11 cellular contexts compared by ENCODE assay signal in the genomic region with DNA sequence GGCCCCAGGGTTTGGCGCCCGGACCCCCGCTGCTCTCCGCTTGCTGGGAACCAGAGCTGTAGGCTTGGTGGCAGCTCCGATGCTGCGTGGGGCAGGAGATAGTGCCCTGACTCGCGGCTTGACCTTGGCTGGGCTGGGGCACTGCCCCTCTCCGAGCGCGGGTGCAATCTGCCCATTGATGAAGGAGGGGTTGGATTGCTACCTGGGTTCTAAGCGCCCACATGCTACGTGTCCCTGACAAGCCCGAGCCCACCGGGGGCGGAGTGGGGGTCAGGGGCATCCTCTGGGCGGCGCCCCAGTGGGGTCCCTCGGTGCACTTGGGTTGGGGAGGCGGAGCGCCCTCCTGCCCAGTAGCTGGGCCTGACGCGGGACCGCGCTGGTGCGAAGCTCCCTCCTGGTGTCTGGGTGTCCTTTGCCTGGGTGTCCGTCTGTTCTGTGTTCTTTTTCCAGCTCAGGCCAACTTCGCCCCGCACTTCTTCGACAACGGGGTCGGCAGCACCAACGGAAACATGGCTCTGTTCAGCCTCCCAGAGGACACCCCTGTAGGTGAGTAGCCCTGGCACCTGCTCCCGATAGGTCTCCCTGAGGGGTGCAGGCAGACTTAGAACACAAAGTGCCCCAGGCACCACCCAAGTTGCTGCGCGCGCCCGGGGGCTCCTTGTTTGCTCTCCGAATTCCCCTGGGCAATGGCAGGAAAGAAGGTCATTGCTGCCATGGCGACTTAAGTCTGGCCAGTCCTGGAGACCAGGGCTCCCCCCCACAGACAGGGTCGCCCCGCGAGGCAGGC. TPM values are rescaled to one million over a fixed set of nuclear protein-coding genes. Genes with fewer than 3 reads are reported as not detected.
DNase-seq lines count a peak whose midpoint lies in the region; ATAC-seq, FAIRE-seq and TF ChIP-seq lines count a peak whose summit lies in the region.
"Had no signal": no experiment of that assay in that cellular context is flagged by ENCODE, and none has a peak within 500 bp of the region (broad histone marks: within the 10 kb centered on the region; RNA-seq: fewer than 3 reads in every experiment).

No MANE protein-coding gene starts in this region.

- peak overlapping the region; percentile 53 for H3K4me3 Mint-ChIP-seq in activated T-cell treated with anti-CD3 and anti-CD28 coated beads, Interleukin-2, amount 50 U/mL, for 24 hours

- peak overlapping the region; percentile 76 for H3K4me2 ChIP-seq in keratinocyte (ENCODE audit: control insufficient read depth, extremely low read depth, insufficient read depth, low read depth, low read length)

- TF ChIP-seq CTCF in WERI-Rb-1 (IDR thresholded peaks at IDR 0.05; ENCODE audit: low read depth, low read length) = no peak
- TF ChIP-seq CTCF in keratinocyte (optimal IDR thresholded peaks at IDR 0.05 in 1 of 3, IDR thresholded peaks at IDR 0.05 in 1 of 3, conservative IDR thresholded peaks at IDR 0.05 in 1 of 3; ENCODE audit: extremely low read depth in 1 of 3, insufficient read depth in 2 of 3, low read length in 3 of 3) = no peak

- no peak overlapping the region for H3K27ac Mint-ChIP-seq in activated T-cell treated with anti-CD3 and anti-CD28 coated beads, Interleukin-2, amount 50 U/mL, for 24 hours

- peak overlapping the region; percentile 79 for H3K27ac ChIP-seq in WERI-Rb-1
- no peak overlapping the region for H3K27ac ChIP-seq in keratinocyte (ENCODE audit: control insufficient read depth, insufficient read depth, low read length)
- H3K27ac ChIP-seq in stomach smooth muscle (ENCODE audit: low read length) = no peak overlapping the region
- H3K27ac ChIP-seq: C4-2B had no signal

- DNase-seq in activated T-cell treated with anti-CD3 and anti-CD28 coated beads, Interleukin-2, amount 50 U/mL, for 24 hours = no peak
- no peak for DNase-seq in activated T-cell treated with anti-CD3 and anti-CD28 coated beads, Interleukin-2, amount 50 U/mL, for 1 hour
- DNase-seq in WERI-Rb-1 (no peak), keratinocyte (ENCODE audit: low read depth, low spot score) (no peak), cortex of kidney (lab: John Stamatoyannopoulos, UW) (no peak)
- no peak for DNase-seq in effector CD4-positive, alpha-beta T cell
- DNase-seq: Kasumi-1; stimulated activated naive CD4-positive, alpha-beta T cell treated with Interleukin-2 at 50 U/mL for 16 hours had no signal

- peaks cover 36% of the 10 kb centered on the region for H3K27me3 Mint-ChIP-seq in activated T-cell treated with anti-CD3 and anti-CD28 coated beads, Interleukin-2, amount 50 U/mL, for 24 hours

- H3K79me2 ChIP-seq in keratinocyte (ENCODE audit: control insufficient read depth, insufficient read depth, low read length) = no peaks in the 10 kb centered on the region

- no peak for ATAC-seq in GM21737 (IDR thresholded peaks at IDR 0.05; ENCODE audit: unreplicated experiment)

- dilution Hi-C loops in keratinocyte (cut with MboI; ENCODE audit: extremely low pct_ligation_motif_present, low sequenced_read_pairs) = no loop called here

- FAIRE-seq in keratinocyte (lab: Jason Lieb, UNC) = no peak

- H3K27me3 ChIP-seq in WERI-Rb-1 (ENCODE audit: insufficient read depth, low read depth, severe bottlenecking) = no peaks in the 10 kb centered on the region
- H3K27me3 ChIP-seq in keratinocyte (ENCODE audit: control insufficient read depth, extremely low read depth, insufficient read depth, low read length) = peaks cover 52% of the 10 kb centered on the region
- peaks cover 28 to 34% of the 10 kb centered on the region in 2 donors for H3K27me3 ChIP-seq in stomach smooth muscle (ENCODE audit: control insufficient read depth in 1 of 2, insufficient read depth in 2 of 2, low read length in 2 of 2)

- no peak overlapping the region for H2AFZ ChIP-seq in keratinocyte (ENCODE audit: control insufficient read depth, low read length)

- H3K9ac ChIP-seq in keratinocyte (ENCODE audit: control insufficient read depth, extremely low read depth, insufficient read depth, low read length) = no peak overlapping the region
- H3K9ac ChIP-seq in stomach smooth muscle (ENCODE audit: low read length in 2 of 2) = no peak overlapping the region

- H3K36me3 ChIP-seq in WERI-Rb-1 (peaks cover 38% of the 10 kb centered on the region), keratinocyte (ENCODE audit: control insufficient read depth in 2 of 2, extremely low read depth in 1 of 2, insufficient read depth in 2 of 2, low read length in 2 of 2) (no peaks in the 10 kb centered on the region), stomach smooth muscle (ENCODE audit: control insufficient read depth in 2 of 2, insufficient read depth in 2 of 2, low read length in 2 of 2) (no peaks in the 10 kb centered on the region)

- H3K4me1 Mint-ChIP-seq in activated T-cell treated with anti-CD3 and anti-CD28 coated beads, Interleukin-2, amount 50 U/mL, for 24 hours (ENCODE audit: low read depth) = peaks cover 18% of the 10 kb centered on the region

- H3K9me3 Mint-ChIP-seq in activated T-cell treated with anti-CD3 and anti-CD28 coated beads, Interleukin-2, amount 50 U/mL, for 24 hours = no peaks in the 10 kb centered on the region

- peaks cover 14% of the 10 kb centered on the region for H3K4me1 ChIP-seq in keratinocyte (ENCODE audit: control insufficient read depth, extremely low read depth, insufficient read depth, low read length)
- peaks cover 32% of the 10 kb centered on the region for H3K4me1 ChIP-seq in stomach smooth muscle (ENCODE audit: control insufficient read depth, insufficient read depth, low read length)

- H3K9me1 ChIP-seq in keratinocyte (ENCODE audit: control insufficient read depth, extremely low read depth, insufficient read depth, low read length) = no peaks in the 10 kb centered on the region

- H3K4me3 ChIP-seq in WERI-Rb-1 (ENCODE audit: low read depth, low read length) (peak overlapping the region; percentile 83), keratinocyte (ENCODE audit: control insufficient read depth in 2 of 3, extremely low read depth in 1 of 3, insufficient read depth in 2 of 3, low read depth in 1 of 3, low read length in 3 of 3) (peak overlapping the region; percentile 28 to 60 (median 45)), stomach smooth muscle (ENCODE audit: low read length in 2 of 2) (peak overlapping the region; percentile 43 to 67)

- H3K9me3 ChIP-seq in WERI-Rb-1 (ENCODE audit: severe bottlenecking) (no peaks in the 10 kb centered on the region), keratinocyte (ENCODE audit: control insufficient read depth, low read depth, low read length) (no peaks in the 10 kb centered on the region), stomach smooth muscle (ENCODE audit: control insufficient read depth in 2 of 2, low read length in 2 of 2) (no peaks in the 10 kb centered on the region)

- no peaks in the 10 kb centered on the region for H4K20me1 ChIP-seq in keratinocyte (ENCODE audit: control insufficient read depth, extremely low read depth, insufficient read depth, low read length)

- no peaks in the 10 kb centered on the region for H3K36me3 Mint-ChIP-seq in activated T-cell treated with anti-CD3 and anti-CD28 coated beads, Interleukin-2, amount 50 U/mL, for 24 hours (ENCODE audit: low read depth)

RNA-seq across cellular contexts. Expression of a gene that starts 0.9 kb away (rescaled TPM):
- 1.4 to 5.7 TPM (median 5.2 TPM) in 3 replicates for polyA plus RNA-seq in keratinocyte
- polyA plus RNA-seq in keratinocyte (2011; ENCODE audit: low read depth) = 2.4 TPM
- 0.69 and 0.84 TPM in 2 replicates for polyA plus RNA-seq in keratinocyte (2011; cell fraction: cytosol; rRNA removed)
- polyA plus RNA-seq in keratinocyte (2011; cell fraction: nucleus; rRNA removed) = 11.6 and 14.0 TPM in 2 replicates
- polyA plus RNA-seq in keratinocyte (2012; ENCODE audit: low replicate concordance) = 0.95 and 4.7 TPM in 2 replicates
- 2.4 to 3.6 TPM (median 2.9 TPM) in 3 replicates for polyA minus RNA-seq in keratinocyte
- 0.77 TPM for polyA minus RNA-seq in keratinocyte (2011; cell fraction: cytosol; rRNA and poly(A)+ RNA removed)
- polyA minus RNA-seq in keratinocyte (2011; cell fraction: nucleus; rRNA and poly(A)+ RNA removed) = 2.6 and 5.2 TPM in 2 replicates

RNA-seq across cellular contexts. Expression of a gene that starts 21.6 kb away (rescaled TPM):
- polyA plus RNA-seq in keratinocyte = 0.57 to 54.1 TPM (median 10.4 TPM) in 3 replicates
- 8.4 TPM for polyA plus RNA-seq in keratinocyte (2011; ENCODE audit: low read depth)
- 3.8 and 4.6 TPM in 2 replicates for polyA plus RNA-seq in keratinocyte (2011; cell fraction: cytosol; rRNA removed)
- 2.0 and 2.3 TPM in 2 replicates for polyA plus RNA-seq in keratinocyte (2011; cell fraction: nucleus; rRNA removed)
- 0.74 and 81.7 TPM in 2 replicates for polyA plus RNA-seq in keratinocyte (2012; ENCODE audit: low replicate concordance)
- 7.7 to 31.6 TPM in 2 of 3 replicates, not detected in the other for polyA minus RNA-seq in keratinocyte
- 8.1 TPM for polyA minus RNA-seq in keratinocyte (2011; cell fraction: cytosol; rRNA and poly(A)+ RNA removed)
- polyA minus RNA-seq in keratinocyte (2011; cell fraction: nucleus; rRNA and poly(A)+ RNA removed) = 1.1 and 1.7 TPM in 2 replicates

RNA-seq across cellular contexts. Expression of a gene that starts 30.1 kb away (rescaled TPM):
- polyA plus RNA-seq in keratinocyte = not detected in 3 replicates
- not detected for polyA plus RNA-seq in keratinocyte (2011; ENCODE audit: low read depth)
- not detected in 2 replicates for polyA plus RNA-seq in keratinocyte (2011; cell fraction: cytosol; rRNA removed)
- not detected in 2 replicates for polyA plus RNA-seq in keratinocyte (2011; cell fraction: nucleus; rRNA removed)
- polyA plus RNA-seq in keratinocyte (2012; ENCODE audit: low replicate concordance) = 0.06 TPM in 1 of 2 replicates, not detected in the other
- polyA minus RNA-seq in keratinocyte = 0.30 TPM in 1 of 3 replicates, not detected in the others
- not detected for polyA minus RNA-seq in keratinocyte (2011; cell fraction: cytosol; rRNA and poly(A)+ RNA removed)
- not detected in 2 replicates for polyA minus RNA-seq in keratinocyte (2011; cell fraction: nucleus; rRNA and poly(A)+ RNA removed)

RNA-seq across cellular contexts. Expression of a gene that starts 46.1 kb away (rescaled TPM):
- not detected in 3 replicates for polyA plus RNA-seq in keratinocyte
- polyA plus RNA-seq in keratinocyte (2011; ENCODE audit: low read depth) = not detected
- polyA plus RNA-seq in keratinocyte (2011; cell fraction: cytosol; rRNA removed) = not detected in 2 replicates
- polyA plus RNA-seq in keratinocyte (2011; cell fraction: nucleus; rRNA removed) = not detected in 2 replicates
- polyA plus RNA-seq in keratinocyte (2012; ENCODE audit: low replicate concordance) = not detected in 2 replicates
- polyA minus RNA-seq in keratinocyte = not detected in 3 replicates
- not detected for polyA minus RNA-seq in keratinocyte (2011; cell fraction: cytosol; rRNA and poly(A)+ RNA removed)
- not detected in 2 replicates for polyA minus RNA-seq in keratinocyte (2011; cell fraction: nucleus; rRNA and poly(A)+ RNA removed)

RNA-seq across cellular contexts. Expression of a gene that starts 49.6 kb away (rescaled TPM):
- not detected in 3 replicates for polyA plus RNA-seq in keratinocyte
- not detected for polyA plus RNA-seq in keratinocyte (2011; ENCODE audit: low read depth)
- polyA plus RNA-seq in keratinocyte (2011; cell fraction: cytosol; rRNA removed) = not detected in 2 replicates
- not detected in 2 replicates for polyA plus RNA-seq in keratinocyte (2011; cell fraction: nucleus; rRNA removed)
- not detected in 2 replicates for polyA plus RNA-seq in keratinocyte (2012; ENCODE audit: low replicate concordance)
- not detected in 3 replicates for polyA minus RNA-seq in keratinocyte
- polyA minus RNA-seq in keratinocyte (2011; cell fraction: cytosol; rRNA and poly(A)+ RNA removed) = not detected
- polyA minus RNA-seq in keratinocyte (2011; cell fraction: nucleus; rRNA and poly(A)+ RNA removed) = not detected in 2 replicates
